Comparison of ENCODE assay signal across 10 cellular contexts in genomic region chr2:38634684-38635083, GRCh38. TPM values are rescaled to one million over a fixed set of nuclear protein-coding genes. Genes with fewer than 3 reads are reported as not detected.
DNase-seq lines count a peak whose midpoint lies in the region; ATAC-seq and TF ChIP-seq lines count a peak whose summit lies in the region.
"Had no signal": no experiment of that assay in that cellular context is flagged by ENCODE, and none has a peak within 500 bp of the region (broad histone marks: within the 10 kb centered on the region; RNA-seq: fewer than 3 reads in every experiment).

No MANE protein-coding gene starts in this region.

- H3K9ac ChIP-seq in GM23248: no peak overlapping the region

- H3K9me2 ChIP-seq in GM23248 (ENCODE audit: insufficient read depth): no peaks in the 10 kb centered on the region

- no peak overlapping the region for H3K4me3 ChIP-seq in GM23248
- H3K4me3 ChIP-seq: cardiac muscle cell had no signal

- H2AFZ ChIP-seq in GM23248: no peak overlapping the region

- peak; percentile 86 for ATAC-seq in HG03175 (IDR thresholded peaks at IDR 0.05; ENCODE audit: unreplicated experiment)

- no peak overlapping the region for H3K27ac ChIP-seq in GM23248
- H3K27ac ChIP-seq: cardiac muscle cell had no signal

- WGBS in GM23248 (ENCODE audit: low coverage in 1 of 2, low lambda C conversion rate in 2 of 2, missing lambda C conversion rate in 2 of 2), 2 experiments: 47 to 48% methylated on average over 3 of the region's 3 CpGs

- H4K20me1 ChIP-seq in GM23248 (ENCODE audit: insufficient read depth): no peaks in the 10 kb centered on the region

- no peaks in the 10 kb centered on the region for H3K79me2 ChIP-seq in GM23248 (ENCODE audit: insufficient read depth)

- peak; percentile 73 for DNase-seq in GM10266 (ENCODE audit: extremely low spot score)
- peak; percentile 76 for DNase-seq in GM20000 (ENCODE audit: low spot score)
- peak; percentile 90 for DNase-seq in SKM-1 (lab: John Stamatoyannopoulos, UW; ENCODE audit: unreplicated experiment)
- DNase-seq in HK-2 (ENCODE audit: unreplicated experiment): no peak
- DNase-seq in GM23248: no peak
- DNase-seq in NCI-H345 treated with DMSO at 0.1 percent for 48 hours (lab: John Stamatoyannopoulos, UW; ENCODE audit: unreplicated experiment): no peak
- DNase-seq in AG08395 (ENCODE audit: low spot score): no peak
- DNase-seq: COR-L47 had no signal

- H3K4me2 ChIP-seq in GM23248 (ENCODE audit: unreplicated experiment): no peak overlapping the region

- H3K9me3 ChIP-seq in GM23248 (ENCODE audit: low read depth): no peaks in the 10 kb centered on the region

- in situ Hi-C loops in GM23248 (cut with MboI): no loop called here

- H3F3A ChIP-seq in GM23248 (ENCODE audit: insufficient read depth): no peaks in the 10 kb centered on the region

- no peaks in the 10 kb centered on the region for H3K27me3 ChIP-seq in GM23248 (replicated peaks; ENCODE audit: insufficient read depth)
- H3K27me3 ChIP-seq: cardiac muscle cell had no signal

- H3K4me1 ChIP-seq in GM23248 (ENCODE audit: insufficient read depth): no peaks in the 10 kb centered on the region

- TF ChIP-seq CTCF in GM10266 (IDR thresholded peaks at IDR 0.05; ENCODE audit: control insufficient read depth, insufficient read depth, low read depth, missing control alignments): no peak
- TF ChIP-seq CTCF in GM20000 (IDR thresholded peaks at IDR 0.05; ENCODE audit: extremely low read depth, missing control alignments): no peak

- H3K36me3 ChIP-seq in GM23248 (ENCODE audit: low read depth): no peaks in the 10 kb centered on the region
- H3K36me3 ChIP-seq: cardiac muscle cell had no signal

RNA-seq across cellular contexts. Expression of gene GALM, which starts 31.2 kb away (rescaled TPM):
- 8.6 and 10.8 TPM in 2 replicates for total RNA-seq in GM23248 (2014; rRNA removed; shearing (Covaris generic))
- 7.6 and 8.8 TPM in 2 replicates for polyA plus RNA-seq in GM23248 (2016; fragmentation: Nextera tagmentation; extraction: Ambion mirVana)

RNA-seq across cellular contexts. Expression of gene HNRNPLL, which starts 32.0 kb away (rescaled TPM):
- 34.9 and 42.6 TPM in 2 replicates for total RNA-seq in GM23248 (2014; rRNA removed; shearing (Covaris generic))
- 31.3 and 32.6 TPM in 2 replicates for polyA plus RNA-seq in GM23248 (2016; fragmentation: Nextera tagmentation; extraction: Ambion mirVana)

Comparison
In these comparisons a context has a peak if more than half of its experiments do, and no peak if none do; other contexts are left out.
1. DNase-seq: peak in GM10266 (single experiment), GM20000 (single experiment) and SKM-1 (single experiment); none in HK-2 (single experiment), GM23248 (single experiment), NCI-H345 treated with DMSO at 0.1 percent for 48 hours (single experiment) and AG08395 (single experiment).